1 cellular context compared by ENCODE assay signal in genomic region chr20:23024701-23025100, GRCh38.
TF ChIP-seq lines count a peak whose summit lies in the region.

No MANE protein-coding gene starts in this region.

TF ChIP-seq in IMR-90, 13 proteins besides CTCF, POLR2A, EP300 and RAD21 (continued from another document):
- TF ChIP-seq MAZ (IDR thresholded peaks at IDR 0.05; ENCODE audit: borderline replicate concordance, low read depth, low read length) (no peak), CHD1 (IDR thresholded peaks at IDR 0.05; ENCODE audit: low read depth, low read length) (no peak), CEBPB (IDR thresholded peaks at IDR 0.05; ENCODE audit: low read depth, low read length) (no peak), RFX5 (IDR thresholded peaks at IDR 0.05; ENCODE audit: low read depth, low read length) (no peak), SMC3 (IDR thresholded peaks at IDR 0.05; ENCODE audit: low read depth, low read length) (no peak), USF2 (IDR thresholded peaks at IDR 0.05; ENCODE audit: low read depth, low read length) (no peak), MAFK (IDR thresholded peaks at IDR 0.05; ENCODE audit: low read depth, low read length) (no peak), FOS (IDR thresholded peaks at IDR 0.05; ENCODE audit: low read depth, low read length) (no peak), NFE2L2 (IDR thresholded peaks at IDR 0.05; ENCODE audit: low read depth, low read length) (no peak), MXI1 (IDR thresholded peaks at IDR 0.05; ENCODE audit: borderline replicate concordance, low read depth, low read length) (no peak), BHLHE40 (IDR thresholded peaks at IDR 0.05; ENCODE audit: low read depth, low read length) (no peak)
